8 cellular contexts compared by ENCODE assay signal in genomic region chr9:136551401-136552116, GRCh38. TPM values are rescaled to one million over a fixed set of nuclear protein-coding genes. Genes with fewer than 3 reads are reported as not detected.
A peak's percentile ranks its signal among the peaks of the same experiment; 100 is the strongest.
DNase-seq lines count a peak whose midpoint lies in the region; ATAC-seq, FAIRE-seq and TF ChIP-seq lines count a peak whose summit lies in the region.

No MANE protein-coding gene starts in this region.

- no peaks in the 10 kb centered on the region for H3K79me2 ChIP-seq in GM23338 (replicated peaks; ENCODE audit: insufficient read depth)
- H3K79me2 ChIP-seq in astrocyte (ENCODE audit: insufficient read depth, low read length) = no peaks in the 10 kb centered on the region

- H3K4me1 Mint-ChIP-seq in GM23338 = peaks cover 51% of the 10 kb centered on the region
- H3K4me1 Mint-ChIP-seq in astrocyte (ENCODE audit: low read depth, unreplicated experiment) = peaks cover 10% of the 10 kb centered on the region

- peak overlapping the region; percentile 35; the same call in 1 of the 2 replicates for H2AFZ ChIP-seq in GM23338
- peak overlapping the region; percentile 36 for H2AFZ ChIP-seq in astrocyte (ENCODE audit: low read depth, low read length)

- H3F3A ChIP-seq in GM23338 (replicated peaks; ENCODE audit: low read depth) = peaks cover 4% of the 10 kb centered on the region

- H3K9me3 Mint-ChIP-seq in GM23338 = no peaks in the 10 kb centered on the region; the same call in 2 of the 3 replicates
- H3K9me3 Mint-ChIP-seq in astrocyte (ENCODE audit: unreplicated experiment) = no peaks in the 10 kb centered on the region

- H3K27ac ChIP-seq in GM23338 (ENCODE audit: low read depth) (no peak overlapping the region; the same call in 1 of the 2 replicates), astrocyte (ENCODE audit: low read depth, low read length) (peak overlapping the region; percentile 36), upper lobe of left lung (peak overlapping the region; percentile 40 to 83 (median 72))

- FAIRE-seq in astrocyte (lab: Jason Lieb, UNC) = no peak

- H3K9me2 ChIP-seq in GM23338 (ENCODE audit: insufficient read depth) = no peaks in the 10 kb centered on the region

- H3K4me1 ChIP-seq in GM23338 (ENCODE audit: insufficient read depth) (peaks cover 20% of the 10 kb centered on the region), astrocyte (ENCODE audit: insufficient read depth, low read length) (peaks cover 29% of the 10 kb centered on the region), upper lobe of left lung (peaks cover 39 to 54% (median 46%) of the 10 kb centered on the region in 4 donors)

- H3K27ac Mint-ChIP-seq in GM23338 = peak overlapping the region; percentile 52; the same call in 1 of the 2 replicates
- H3K27ac Mint-ChIP-seq in astrocyte (ENCODE audit: unreplicated experiment) = peak overlapping the region; percentile 84

- TF ChIP-seq EP300 in upper lobe of left lung (IDR thresholded peaks at IDR 0.05) = no peak

- no peak for TF ChIP-seq POLR2A in upper lobe of left lung (IDR thresholded peaks at IDR 0.05)

- peak overlapping the region; percentile 61 for H3K9ac ChIP-seq in astrocyte (ENCODE audit: low read length)

- H3K27me3 Mint-ChIP-seq in GM23338 (ENCODE audit: insufficient read depth, low read depth, poor library complexity) (peaks cover 42% of the 10 kb centered on the region), astrocyte (ENCODE audit: low read depth, unreplicated experiment) (peaks cover 12% of the 10 kb centered on the region)

- peak overlapping the region; percentile 35 for H3K4me2 ChIP-seq in GM23338
- peak overlapping the region; percentile 82 for H3K4me2 ChIP-seq in astrocyte (ENCODE audit: low read length)

- peak; percentile 84 for DNase-seq in 8988T
- DNase-seq in GM23338 (ENCODE audit: low spot score) = peak; percentile 84
- DNase-seq in astrocyte (ENCODE audit: low read depth) = peak; percentile 58
- DNase-seq in kidney tubule cell (ENCODE audit: low spot score) = peak; percentile 69
- DNase-seq in upper lobe of left lung = peak; percentile 54 to 89
- no peak for DNase-seq in NCI-H1436 treated with DMSO at 0.1 percent for 48 hours (lab: John Stamatoyannopoulos, UW)
- no peak for DNase-seq in NCI-H1694 (lab: John Stamatoyannopoulos, UW)
- DNase-seq in activated CD4-positive, CD25-positive, alpha-beta regulatory T cell treated with anti-CD3 and anti-CD28 coated beads, Interleukin-2, amount 50 U/mL, for 72 hours = no peak

- H3K36me3 ChIP-seq in GM23338 (ENCODE audit: insufficient read depth) (no peaks in the 10 kb centered on the region), astrocyte (ENCODE audit: insufficient read depth, low read length) (no peaks in the 10 kb centered on the region), upper lobe of left lung (no peaks in the 10 kb centered on the region)

- no peak for TF ChIP-seq CTCF in GM23338 (conservative IDR thresholded peaks at IDR 0.05; ENCODE audit: low read depth in 2 of 2)
- no peak for TF ChIP-seq CTCF in astrocyte (IDR thresholded peaks at IDR 0.05; ENCODE audit: insufficient read depth, low read depth, low read length)
- no peak for TF ChIP-seq CTCF in upper lobe of left lung (IDR thresholded peaks at IDR 0.05)

- 29 to 30% methylated on average over 19 to 21 of the region's 22 CpGs for WGBS in upper lobe of left lung, 2 donors

- H3K4me3 Mint-ChIP-seq in GM23338 (peak overlapping the region; percentile 19; the same call in 1 of the 3 replicates), astrocyte (ENCODE audit: unreplicated experiment) (no peak overlapping the region)

- H3K36me3 Mint-ChIP-seq in GM23338 (ENCODE audit: low read depth) (no peaks in the 10 kb centered on the region), astrocyte (ENCODE audit: low read depth, unreplicated experiment) (no peaks in the 10 kb centered on the region)

- ATAC-seq in GM23338 (peak; percentile 26), upper lobe of left lung (ENCODE audit: low FRiP score in 2 of 2) (peak in 1 of 2 donors; percentile 63)

- no peaks in the 10 kb centered on the region for H3K27me3 ChIP-seq in GM23338 (ENCODE audit: insufficient read depth)
- no peaks in the 10 kb centered on the region for H3K27me3 ChIP-seq in astrocyte (ENCODE audit: insufficient read depth, low read length)
- no peaks in the 10 kb centered on the region for H3K27me3 ChIP-seq in upper lobe of left lung

- no peaks in the 10 kb centered on the region for H4K20me1 ChIP-seq in GM23338 (replicated peaks; ENCODE audit: insufficient read depth)
- no peaks in the 10 kb centered on the region for H4K20me1 ChIP-seq in astrocyte (ENCODE audit: insufficient read depth, low read length)

- H3K9me3 ChIP-seq in astrocyte (ENCODE audit: insufficient read depth, low read depth, low read length) (no peaks in the 10 kb centered on the region), upper lobe of left lung (no peaks in the 10 kb centered on the region)

- H3K4me3 ChIP-seq in GM23338 (peak overlapping the region; percentile 21), astrocyte (ENCODE audit: insufficient read depth, low read depth, low read length) (no peak overlapping the region), upper lobe of left lung (peak overlapping the region in 1 of 4 donors; percentile 3)

TF ChIP-seq in GM23338, 12 proteins besides CTCF, POLR2A, EP300 and RAD21:
- TF ChIP-seq EZH2phosphoT487 (IDR thresholded peaks at IDR 0.05; ENCODE audit: unreplicated experiment) (no peak), REST (IDR thresholded peaks at IDR 0.05; ENCODE audit: unreplicated experiment) (no peak), EZH2 (IDR thresholded peaks at IDR 0.05; ENCODE audit: low read depth, unreplicated experiment) (no peak), JUNB (IDR thresholded peaks at IDR 0.05; ENCODE audit: unreplicated experiment) (no peak), ZNF114 (CRISPR knock-in tag; IDR thresholded peaks at IDR 0.05) (no peak), ZNF331 (CRISPR knock-in tag; IDR thresholded peaks at IDR 0.05; ENCODE audit: low read depth) (no peak)

RNA-seq across cellular contexts. Expression of gene NOTCH1, which starts 5.7 kb away (rescaled TPM):
- total RNA-seq in GM23338 (2014; rRNA removed; shearing (Covaris generic)) = 78.7 and 97.2 TPM in 2 replicates
- 9.9 and 10.3 TPM in 2 replicates for polyA plus RNA-seq in GM23338 (2016; fragmentation: Nextera tagmentation; extraction: Ambion mirVana)
- total RNA-seq in astrocyte (34.1 and 35.5 TPM in 2 replicates), upper lobe of left lung (100 to 1,000 TPM in 4 of 6 donors, 10 to 100 TPM in 2; 49.6 to 175 (median 110) TPM)

Comparison
In these comparisons a context has a peak if more than half of its experiments do, and no peak if none do; other contexts are left out.
1. DNase-seq: peak in 8988T (single experiment), GM23338 (single experiment), astrocyte (single experiment), kidney tubule cell (single experiment) and upper lobe of left lung (2 of 2); none in NCI-H1436 treated with DMSO at 0.1 percent for 48 hours (single experiment), NCI-H1694 (single experiment) and activated CD4-positive, CD25-positive, alpha-beta regulatory T cell treated with anti-CD3 and anti-CD28 coated beads, Interleukin-2, amount 50 U/mL, for 72 hours (single experiment).